Comparison of ENCODE assay signal across 8 cellular contexts in the genomic region with DNA sequence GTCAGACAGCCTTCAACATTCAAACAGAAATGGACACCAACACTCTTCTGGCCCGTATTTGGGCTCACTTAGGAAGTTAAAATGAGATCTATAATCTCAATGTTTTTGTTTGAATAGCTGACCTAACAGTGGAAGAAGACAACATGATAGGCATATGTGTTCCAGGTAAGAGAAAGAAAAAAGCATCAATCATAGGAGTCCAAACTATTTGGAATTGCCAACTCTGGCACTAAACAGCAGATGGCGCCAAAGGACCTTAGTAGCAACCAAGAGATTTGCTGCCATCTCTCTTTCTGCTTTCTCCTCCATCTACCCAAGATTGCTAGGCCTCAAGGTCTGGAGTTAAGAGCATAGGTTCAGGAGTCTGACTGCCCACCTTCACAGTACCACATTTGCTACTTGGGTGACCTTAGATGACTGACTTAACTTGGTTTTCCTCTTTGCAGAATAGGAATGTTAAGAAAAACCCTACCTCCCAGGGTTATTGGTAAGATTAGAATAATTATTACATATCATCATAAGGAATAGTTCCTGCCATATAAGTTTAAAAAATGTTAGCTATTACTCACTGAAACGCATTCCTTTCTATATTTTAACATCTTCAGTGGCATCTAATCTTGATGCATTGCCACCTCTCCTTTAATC. TPM values are rescaled to one million over a fixed set of nuclear protein-coding genes. Genes with fewer than 3 reads are reported as not detected.
DNase-seq lines count a peak whose midpoint lies in the region; ATAC-seq and TF ChIP-seq lines count a peak whose summit lies in the region.

No MANE protein-coding gene starts in this region.

- CTCF ChIA-PET in PC-9 (lab: Charles Lee) = interaction anchor here (0.5 to 0.7 kb wide), 2 partner anchors 142 to 418 kb away, joined by 3 read pairs; no protein-coding TSS in a partner anchor

- no peaks in the 10 kb centered on the region for H3K36me3 Mint-ChIP-seq in activated T-cell treated with anti-CD3 and anti-CD28 coated beads, Interleukin-2, amount 50 U/mL, for 72 hours (ENCODE audit: insufficient read depth in 2 of 2)

- no peak overlapping the region for H2AFZ ChIP-seq in PC-9

- no peaks in the 10 kb centered on the region for H3K4me1 Mint-ChIP-seq in activated T-cell treated with anti-CD3 and anti-CD28 coated beads, Interleukin-2, amount 50 U/mL, for 72 hours (ENCODE audit: low read depth)

- BruUV-seq in PC-9 (replicated peaks; lab: Mats Ljungman, UMichigan) = no TSS peak

- H3K9me2 ChIP-seq in PC-9 (ENCODE audit: insufficient read depth) = no peaks in the 10 kb centered on the region

- TF ChIP-seq CTCF in PC-9 (conservative IDR thresholded peaks at IDR 0.05) (peak; percentile 96), fibroblast of pulmonary artery (IDR thresholded peaks at IDR 0.05; ENCODE audit: low read length, missing control alignments) (peak; percentile 96), neutrophil (IDR thresholded peaks at IDR 0.05) (peak; percentile 79)

- peak; percentile 71 for DNase-seq in DMS114 treated with DMSO at 0.1 percent for 48 hours (lab: John Stamatoyannopoulos, UW; ENCODE audit: unreplicated experiment)
- peak; percentile 33 for DNase-seq in KG1 (lab: John Stamatoyannopoulos, UW)
- peak; percentile 60 to 69 for DNase-seq in PC-9
- peak; percentile 72 to 73 for DNase-seq in activated T-cell treated with anti-CD3 and anti-CD28 coated beads, Interleukin-2, amount 50 U/mL, for 72 hours
- peak; percentile 84 for DNase-seq in fibroblast of pulmonary artery (ENCODE audit: low read depth)
- peak; percentile 45 for DNase-seq in stromal cell of bone marrow (ENCODE audit: low read depth)

- peaks cover 1 to 2% of the 10 kb centered on the region in 2 donors for H3K9me3 Mint-ChIP-seq in activated T-cell treated with anti-CD3 and anti-CD28 coated beads, Interleukin-2, amount 50 U/mL, for 72 hours

- H3K27me3 Mint-ChIP-seq in activated T-cell treated with anti-CD3 and anti-CD28 coated beads, Interleukin-2, amount 50 U/mL, for 72 hours (ENCODE audit: low read depth) = no peaks in the 10 kb centered on the region

- peaks cover 8% of the 10 kb centered on the region for H3K9me3 ChIP-seq in PC-9 (ENCODE audit: insufficient read depth, low read depth)
- H3K9me3 ChIP-seq in neutrophil = no peaks in the 10 kb centered on the region

- H4K20me1 ChIP-seq in PC-9 (ENCODE audit: insufficient read depth) = no peaks in the 10 kb centered on the region

- H3K4me3 ChIP-seq in PC-9 = no peak overlapping the region
- no peak overlapping the region for H3K4me3 ChIP-seq in fibroblast of pulmonary artery (replicated peaks; ENCODE audit: low read depth, low read length)
- no peak overlapping the region for H3K4me3 ChIP-seq in neutrophil (ENCODE audit: low read depth in 1 of 2, low read length in 1 of 2)

- intact Hi-C loops in PC-9 (cut with micrococcal nuclease; ENCODE audit: unreplicated experiment) = loop anchor here (1.0 to 2.0 kb wide), 3 partner anchors 149 to 419 kb away; no protein-coding TSS in a partner anchor

- 0 out of 2 replicates have a peak, but pooled peaks cover 3% of the 10 kb centered on the region for H3F3A ChIP-seq in PC-9 (ENCODE audit: insufficient read depth, low read depth)

- peak; percentile 49 to 58 for ATAC-seq in activated T-cell treated with anti-CD3 and anti-CD28 coated beads, Interleukin-2, amount 50 U/mL, for 72 hours (replicated peaks in 1 of 2)
- ATAC-seq in HG03108 (IDR thresholded peaks at IDR 0.05; ENCODE audit: unreplicated experiment) = no peak

- H3K27ac Mint-ChIP-seq in activated T-cell treated with anti-CD3 and anti-CD28 coated beads, Interleukin-2, amount 50 U/mL, for 72 hours = no peak overlapping the region

- H3K36me3 ChIP-seq in PC-9 (ENCODE audit: low read depth) (no peaks in the 10 kb centered on the region), neutrophil (no peaks in the 10 kb centered on the region)

- no peak overlapping the region for H3K4me3 Mint-ChIP-seq in activated T-cell treated with anti-CD3 and anti-CD28 coated beads, Interleukin-2, amount 50 U/mL, for 72 hours

- H3K4me2 ChIP-seq in PC-9 = no peak overlapping the region

- no peaks in the 10 kb centered on the region for H3K79me2 ChIP-seq in PC-9 (ENCODE audit: low read depth)

- H3K4me1 ChIP-seq in PC-9 (replicated peaks; ENCODE audit: insufficient read depth) (no peaks in the 10 kb centered on the region), neutrophil (ENCODE audit: control insufficient read depth in 1 of 2, insufficient read depth in 1 of 2, low read depth in 1 of 2, low read length in 1 of 2) (no peaks in the 10 kb centered on the region)

- POLR2A ChIA-PET in PC-9 (lab: Charles Lee; ENCODE audit: unreplicated experiment) = no interaction called here

- no peaks in the 10 kb centered on the region for H3K27me3 ChIP-seq in PC-9 (ENCODE audit: insufficient read depth, low read depth)
- peaks cover 6% of the 10 kb centered on the region for H3K27me3 ChIP-seq in neutrophil

- H3K27ac ChIP-seq in PC-9 (no peak overlapping the region), neutrophil (no peak overlapping the region)

RNA-seq across cellular contexts. Expression of a gene that starts 30.2 kb away (rescaled TPM):
- total RNA-seq in PC-9 (2021) = 62.1 and 76.3 TPM in 2 replicates
- total RNA-seq in activated T-cell treated with anti-CD3 and anti-CD28 coated beads, Interleukin-2, amount 50 U/mL, for 72 hours = 10 to 100 TPM; 25.4 to 35.2 TPM

Comparison
In these comparisons a context has a peak if more than half of its experiments do, and no peak if none do; other contexts are left out.
1. DNase-seq: peak in every context shown above with its lines; median percentile 84 in fibroblast of pulmonary artery; 72 in activated T-cell treated with anti-CD3 and anti-CD28 coated beads, Interleukin-2, amount 50 U/mL, for 72 hours; 71 in DMS114 treated with DMSO at 0.1 percent for 48 hours; 64 in PC-9; 45 in stromal cell of bone marrow; 33 in KG1.